In genomic region chr4:149265645-149266044, GRCh38 we compare ENCODE assay signal across 29 cellular contexts.
"Had no signal": no experiment of that assay in that cellular context is flagged by ENCODE, and none has a peak within 500 bp of the region (broad histone marks: within the 10 kb centered on the region; RNA-seq: fewer than 3 reads in every experiment).

No MANE protein-coding gene starts in this region.

- H3K79me2 ChIP-seq: parathyroid adenoma had no signal

- ATAC-seq: natural killer cell; psoas muscle; right cardiac atrium; sciatic nerve; stimulated activated memory B cell treated with anti-CD40 and anti-IgM and Interleukin-4, amounts not matched to agents 10 μg/mL and 1 μg/mL and 100 μg/mL, for 72 hours; stimulated activated naive CD8-positive, alpha-beta T cell treated with anti-CD3 and anti-CD28 coated beads, Interleukin-15, amount 100 ng/mL, for 72 hours; stimulated activated naive CD8-positive, alpha-beta T cell treated with anti-CD3 and anti-CD28 coated beads, Interleukin-15, Interleukin-2, amounts not matched to agents 100 U/mL and 50 U/mL, for 24 hours had no signal

- H2AFZ ChIP-seq: neural progenitor cell, parathyroid adenoma had no signal

- H3K27ac ChIP-seq: neural progenitor cell, ovary, parathyroid adenoma, psoas muscle, skin epidermis, spleen, suprapubic skin, thoracic aorta, thyroid gland, tibial nerve, upper lobe of left lung, vagina had no signal

- DNase-seq: natural killer cell; occipital lobe; ovary; posterior cingulate gyrus; psoas muscle; right cardiac atrium; spleen; stimulated activated CD4-positive, alpha-beta T cell treated with anti-CD3 and anti-CD28 coated beads, Interleukin-12 subunit alpha, Interleukin-12 subunit beta, amount 100 ng/mL, for 4 hours; stimulated activated CD4-positive, alpha-beta T cell treated with anti-CD3 and anti-CD28 coated beads, Interleukin-1b, Interleukin-23, amount 100 ng/mL, for 48 hours; stimulated activated CD4-positive, alpha-beta T cell treated with anti-CD3 and anti-CD28 coated beads, Interleukin-4, amount 100 ng/mL, for 1 hour; stimulated activated CD4-positive, alpha-beta T cell treated with anti-CD3 and anti-CD28 coated beads, Interleukin-4, amount 100 ng/mL, for 4 hours; stimulated activated CD8-positive, alpha-beta memory T cell treated with anti-CD3 and anti-CD28 coated beads, Interleukin-4, amount 100 ng/mL, for 48 hours; stimulated activated naive CD4-positive, alpha-beta T cell; stimulated activated naive CD8-positive, alpha-beta T cell treated with anti-CD3 and anti-CD28 coated beads, Interleukin-15, amount 100 ng/mL, for 72 hours; stimulated activated naive CD8-positive, alpha-beta T cell treated with anti-CD3 and anti-CD28 coated beads, Interleukin-15, Interleukin-2, amounts not matched to agents 100 U/mL and 50 U/mL, for 24 hours; substantia nigra; thyroid gland; upper lobe of left lung had no signal

- FAIRE-seq: urothelium cell line had no signal

- H3K36me3 ChIP-seq: neural progenitor cell, ovary, spleen, suprapubic skin, thoracic aorta, thyroid gland, tibial nerve, upper lobe of left lung, vagina had no signal

- H3K4me2 ChIP-seq: neural progenitor cell, smooth muscle cell had no signal

- H3K9me3 ChIP-seq: ovary, psoas muscle, suprapubic skin, thoracic aorta, thyroid gland, upper lobe of left lung, vagina had no signal

- H3K27me3 ChIP-seq: neural progenitor cell, ovary, spleen, suprapubic skin, thyroid gland, tibial nerve, upper lobe of left lung, vagina had no signal

- H3K4me1 ChIP-seq: neural progenitor cell, parathyroid adenoma, psoas muscle, spleen, suprapubic skin, tibial nerve, upper lobe of left lung, vagina had no signal

- H3K9ac ChIP-seq: neural progenitor cell, parathyroid adenoma had no signal

- H3K4me3 ChIP-seq: neural progenitor cell, ovary, psoas muscle, skin epidermis, smooth muscle cell, spleen, suprapubic skin, thoracic aorta, thyroid gland, tibial nerve, upper lobe of left lung, vagina had no signal
